Comparison of ENCODE assay signal across 17 cellular contexts in genomic region chr7:109529712-109530111, GRCh38.
"Had no signal": no experiment of that assay in that cellular context is flagged by ENCODE, and none has a peak within 500 bp of the region (broad histone marks: within the 10 kb centered on the region; RNA-seq: fewer than 3 reads in every experiment).

No MANE protein-coding gene starts in this region.

- H3K4me1 ChIP-seq: esophagus muscularis mucosa, gastrocnemius medialis, heart right ventricle, thyroid gland, upper lobe of left lung, uterus had no signal

- H3K4me3 ChIP-seq: esophagus muscularis mucosa, gastrocnemius medialis, heart right ventricle, mucosa of descending colon, thyroid gland, upper lobe of left lung, uterus had no signal

- H3K36me3 ChIP-seq: esophagus muscularis mucosa, gastrocnemius medialis, heart right ventricle, thyroid gland, upper lobe of left lung, uterus had no signal

- ATAC-seq: gastrocnemius medialis; heart right ventricle; mucosa of descending colon; naive thymus-derived CD8-positive, alpha-beta T cell had no signal

- H3K27ac ChIP-seq: epithelial cell of prostate, esophagus muscularis mucosa, gastrocnemius medialis, heart right ventricle, thyroid gland, upper lobe of left lung, uterus had no signal

- H3K9me3 ChIP-seq: esophagus muscularis mucosa, gastrocnemius medialis, heart right ventricle, thyroid gland, upper lobe of left lung, uterus had no signal

- FAIRE-seq: islet of Langerhans, small intestine had no signal

- DNase-seq: cortex of kidney; effector memory CD4-positive, alpha-beta T cell; gastrocnemius medialis; heart right ventricle; kidney glomerular epithelial cell; mucosa of descending colon; naive thymus-derived CD8-positive, alpha-beta T cell; posterior cingulate gyrus; small intestine; stimulated activated CD4-positive, alpha-beta T cell treated with anti-CD3 and anti-CD28 coated beads, Interleukin-12 subunit alpha, Interleukin-12 subunit beta, amount 100 ng/mL, for 4 hours; stimulated activated naive CD4-positive, alpha-beta T cell treated with Interleukin-2 at 50 U/mL for 16 hours; thyroid gland; upper lobe of left lung; uterus had no signal

- H3K27me3 ChIP-seq: esophagus muscularis mucosa, gastrocnemius medialis, heart right ventricle, thyroid gland, upper lobe of left lung, uterus had no signal
